ENCODE assay signal across 8 cellular contexts in the genomic region with DNA sequence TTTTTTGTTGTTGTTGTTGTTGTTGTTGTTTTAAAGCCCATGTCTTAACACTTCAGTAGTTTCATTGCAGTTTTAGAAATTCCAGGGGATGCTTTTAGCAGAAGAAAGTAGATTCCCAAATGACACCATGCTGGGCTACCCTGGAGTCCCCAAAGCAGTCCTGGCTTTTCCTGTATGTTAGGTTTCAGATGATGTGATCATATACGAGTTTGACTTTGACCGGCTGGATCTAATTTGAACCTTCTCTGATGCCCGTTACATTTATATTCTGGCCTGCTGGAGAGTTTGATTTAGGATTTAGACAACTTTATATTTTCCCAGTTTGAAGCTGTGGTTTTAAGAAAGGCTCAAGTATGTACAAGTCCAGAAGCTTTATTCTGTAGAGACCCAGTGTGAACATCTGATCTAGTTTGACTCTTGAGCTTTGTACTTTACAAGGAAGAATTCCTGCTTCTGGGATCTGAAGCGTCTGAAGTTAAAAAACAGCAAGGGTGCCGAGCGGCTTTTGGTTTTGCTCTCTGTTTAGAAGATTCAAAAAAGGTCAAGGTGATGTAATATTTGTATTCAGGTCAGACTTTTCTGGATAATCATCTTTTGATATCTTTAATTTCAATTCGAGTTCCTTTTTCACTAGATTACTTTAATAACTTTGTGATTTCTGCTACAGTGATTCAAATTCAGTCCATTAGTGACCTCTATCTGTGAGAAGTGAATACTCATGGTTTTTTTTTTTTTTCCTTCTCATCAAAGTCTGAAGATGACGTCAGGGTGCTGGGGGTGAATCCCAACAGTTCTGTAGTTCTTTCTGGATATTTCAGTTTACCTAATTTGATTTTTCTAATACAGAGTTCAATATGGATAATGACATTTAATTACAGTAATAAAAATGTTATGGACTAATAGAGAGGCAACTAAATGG. TPM values are rescaled to one million over a fixed set of nuclear protein-coding genes. Genes with fewer than 3 reads are reported as not detected.
A peak's percentile ranks its signal among the peaks of the same experiment; 100 is the strongest.
DNase-seq lines count a peak whose midpoint lies in the region; ATAC-seq, FAIRE-seq and TF ChIP-seq lines count a peak whose summit lies in the region.

No MANE protein-coding gene starts in this region.

- H3K9me3 Mint-ChIP-seq in MCF 10A (ENCODE audit: unreplicated experiment): no peaks in the 10 kb centered on the region

- H2AFZ ChIP-seq in ACC112 (ENCODE audit: low read length, unreplicated experiment) (peak overlapping the region; percentile 40), HepG2 (ENCODE audit: low read length) (no peak overlapping the region)

- H3K4me1 ChIP-seq in ACC112 (ENCODE audit: control insufficient read depth, insufficient read depth, low read length, unreplicated experiment) (peaks cover 19% of the 10 kb centered on the region), HepG2 (ENCODE audit: insufficient read depth, low read length) (no peaks in the 10 kb centered on the region)

- in situ Hi-C loops in HepG2 (cut with HindIII; ENCODE audit: extremely low pct_ligation_motif_present, low pct_unique_long_range_greater_than_20kb): no loop called here

- ATAC-seq in HepG2: peak; percentile 61

- TF ChIP-seq POLR2A in HepG2 (IDR thresholded peaks at IDR 0.05; ENCODE audit: insufficient read depth in 1 of 2, low read depth in 2 of 2, low read length in 2 of 2): no peak

- H3K27ac ChIP-seq in ACC112 (ENCODE audit: low read depth, low read length): peak overlapping the region; percentile 57
- H3K27ac ChIP-seq in HepG2 (ENCODE audit: extremely low read length, insufficient read depth, low read length): no peak overlapping the region

- peak; percentile 52 to 60 for DNase-seq in Kasumi-1 (lab: John Stamatoyannopoulos, UW)
- peak; percentile 62 for DNase-seq in MCF 10A (ENCODE audit: unreplicated experiment)
- peak; percentile 12 for DNase-seq in HepG2 (ENCODE audit: low spot score)
- no peak for DNase-seq in NCI-H2196 (lab: John Stamatoyannopoulos, UW; ENCODE audit: unreplicated experiment)
- DNase-seq in cortex of kidney (lab: John Stamatoyannopoulos, UW): no peak
- DNase-seq in GM19240 (ENCODE audit: insufficient read length, low spot score): no peak
- DNase-seq in stimulated activated CD4-positive, alpha-beta T cell treated with anti-CD3 and anti-CD28 coated beads, Interleukin-1b, Interleukin-23, amount 100 ng/mL, for 48 hours: no peak

- peak; percentile 33 for TF ChIP-seq CTCF in MCF 10A (IDR thresholded peaks at IDR 0.05; ENCODE audit: unreplicated experiment)
- peak; percentile 37 for TF ChIP-seq CTCF in HepG2 (CRISPR knock-in tag; IDR thresholded peaks at IDR 0.05)

- H3K36me3 ChIP-seq in ACC112 (ENCODE audit: insufficient read depth, low read length) (no peaks in the 10 kb centered on the region), HepG2 (replicated peaks in 1 of 2; ENCODE audit: control insufficient read depth in 1 of 2, insufficient read depth in 2 of 2, low read length in 2 of 2) (no peaks in the 10 kb centered on the region)

- H3K27me3 Mint-ChIP-seq in MCF 10A (ENCODE audit: insufficient read depth, unreplicated experiment): no peaks in the 10 kb centered on the region

- H3K27me3 ChIP-seq in ACC112 (ENCODE audit: insufficient read depth, low read length): no peaks in the 10 kb centered on the region
- H3K27me3 ChIP-seq in HepG2 (ENCODE audit: control insufficient read depth in 1 of 2, insufficient read depth in 2 of 2, low read length in 2 of 2): peaks cover 2 to 25% of the 10 kb centered on the region in 2 experiments

- H3K9me3 ChIP-seq in HepG2 (ENCODE audit: low read length): no peaks in the 10 kb centered on the region; the same call in 1 of the 2 replicates

- intact Hi-C loops in MCF 10A (cut with micrococcal nuclease): loop anchor here (2.0 to 10.0 kb wide), 2 partner anchors 731 to 1367 kb away; no protein-coding TSS in a partner anchor
- intact Hi-C loops in HepG2 (cut with micrococcal nuclease; ENCODE audit: unreplicated experiment): no loop called here

- no peak overlapping the region for H3K4me2 ChIP-seq in HepG2 (ENCODE audit: low read depth, low read length)

- WGBS in HepG2 (ENCODE audit: low lambda C conversion rate): 14% methylated on average over 8 of the region's 8 CpGs

- TF ChIP-seq RAD21 in HepG2 (CRISPR knock-in tag; IDR thresholded peaks at IDR 0.05): no peak

- H3K27ac Mint-ChIP-seq in MCF 10A (ENCODE audit: low read depth, unreplicated experiment): no peak overlapping the region

- TF ChIP-seq EP300 in HepG2 (IDR thresholded peaks at IDR 0.05; ENCODE audit: low read depth in 2 of 2, low read length in 2 of 2) (no peak), HepG2 (CRISPR knock-in tag; IDR thresholded peaks at IDR 0.05; ENCODE audit: borderline replicate concordance) (no peak)

- H4K20me1 ChIP-seq in HepG2 (ENCODE audit: insufficient read depth, low read length): no peaks in the 10 kb centered on the region

- CTCF ChIA-PET in MCF 10A (lab: Yijun Ruan, JAX): interaction anchor here (0.5 to 2.8 kb wide), 31 partner anchors 8 to 1513 kb away, joined by 3 to 13 read pairs (median 3); no protein-coding TSS in a partner anchor
- CTCF ChIA-PET in HepG2 (lab: Yijun Ruan, JAX; ENCODE audit: low intra/inter-chr PET ratio, low total read pairs): interaction anchor here (1.2 kb wide), 1 partner anchor 121 kb away, joined by 4 read pairs; no protein-coding TSS in a partner anchor

- BruUV-seq in MCF 10A (replicated peaks; lab: Mats Ljungman, UMichigan): TSS peak; percentile 0
- no TSS peak for BruUV-seq in HepG2 (replicated peaks; lab: Mats Ljungman, UMichigan)

- H3K4me1 Mint-ChIP-seq in MCF 10A (ENCODE audit: insufficient read depth, unreplicated experiment): peaks cover 35% of the 10 kb centered on the region

- peaks cover 6% of the 10 kb centered on the region for H3K36me3 Mint-ChIP-seq in MCF 10A (ENCODE audit: insufficient read depth, unreplicated experiment)

- H3K4me3 ChIP-seq in ACC112 (ENCODE audit: low read depth, low read length) (peak overlapping the region; percentile 81), HepG2 (replicated peaks in 1 of 3; ENCODE audit: insufficient read depth in 1 of 3, low read depth in 2 of 3, low read length in 3 of 3) (no peak overlapping the region)

- peak overlapping the region; percentile 86 for H3K4me3 Mint-ChIP-seq in MCF 10A (ENCODE audit: unreplicated experiment)

- H3K79me2 ChIP-seq in ACC112 (ENCODE audit: control insufficient read depth, insufficient read depth, low read length, unreplicated experiment) (peaks cover 56% of the 10 kb centered on the region), HepG2 (ENCODE audit: insufficient read depth, low read length) (no peaks in the 10 kb centered on the region)

- POLR2A ChIA-PET in MCF 10A (lab: Yijun Ruan, JAX) (interaction anchor here (0.5 to 2.4 kb wide), 4 partner anchors 13 to 520 kb away, joined by 3 to 11 read pairs (median 4); no protein-coding TSS in a partner anchor), HepG2 (lab: Yijun Ruan, JAX) (no interaction called here)

- H3K9ac ChIP-seq in HepG2 (ENCODE audit: insufficient read depth, low read depth, low read length): no peak overlapping the region

- FAIRE-seq in HepG2 (lab: Jason Lieb, UNC): no peak

TF ChIP-seq in HepG2, 621 proteins besides CTCF, POLR2A, EP300 and RAD21 (continues in another document):
- no peak for TF ChIP-seq ZNF451 (CRISPR knock-in tag; IDR thresholded peaks at IDR 0.05)
- peak; percentile 36; the same call in 1 of the 2 replicates for TF ChIP-seq ATF2 (CRISPR knock-in tag; IDR thresholded peaks at IDR 0.05)
- TF ChIP-seq ATF7 (IDR thresholded peaks at IDR 0.05): peak; percentile 92
- TF ChIP-seq ATF7 (CRISPR knock-in tag; IDR thresholded peaks at IDR 0.05): no peak
- TF ChIP-seq HDAC6 (IDR thresholded peaks at IDR 0.05; ENCODE audit: low read depth, low read length): no peak
- peak; percentile 88 for TF ChIP-seq CREB1 (IDR thresholded peaks at IDR 0.05)
- TF ChIP-seq CREB1 (CRISPR knock-in tag; IDR thresholded peaks at IDR 0.05): peak; percentile 36; the same call in 1 of the 2 replicates
- no peak for TF ChIP-seq MED13 (CRISPR knock-in tag; IDR thresholded peaks at IDR 0.05)
- no peak for TF ChIP-seq ZNF816 (CRISPR knock-in tag; IDR thresholded peaks at IDR 0.05; ENCODE audit: borderline replicate concordance)
- TF ChIP-seq SMC3 (IDR thresholded peaks at IDR 0.05; ENCODE audit: low read length): peak; percentile 47

RNA-seq across cellular contexts. Expression of gene FLRT2, which starts 6.2 kb away (rescaled TPM):
- total RNA-seq in MCF 10A (2022) (153 and 204 TPM in 2 replicates), HepG2 (2016; rRNA removed; fragmentation: Illumina TruSeq; extraction: Trizol) (not detected in 2 replicates)
- total RNA-seq in HepG2 (2016; cell fraction: cytosol; rRNA removed; fragmentation: Illumina TruSeq; extraction: Trizol; ENCODE audit: low read depth): not detected in 2 replicates
- not detected in 2 replicates for total RNA-seq in HepG2 (2016; cell fraction: insoluble cytoplasmic fraction; rRNA removed; fragmentation: Illumina TruSeq; extraction: Trizol)
- total RNA-seq in HepG2 (2016; cell fraction: membrane; rRNA removed; fragmentation: Illumina TruSeq; extraction: Trizol): not detected in 2 replicates
- 0.06 TPM in 1 of 2 replicates, not detected in the other for total RNA-seq in HepG2 (2016; cell fraction: nucleus; rRNA removed; fragmentation: Illumina TruSeq; extraction: Trizol)
- 0.16 TPM in 1 of 2 replicates, not detected in the other for polyA plus RNA-seq in HepG2 (2011; rRNA removed)
- not detected in 2 replicates for polyA plus RNA-seq in HepG2 (2011; cell fraction: cytosol; rRNA removed)
- not detected in 2 replicates for polyA plus RNA-seq in HepG2 (2011; cell fraction: nucleus; rRNA removed)
- polyA plus RNA-seq in HepG2 (2012): not detected in 2 replicates
- polyA plus RNA-seq in HepG2 (2016; cell fraction: cytosol; fragmentation: Illumina TruSeq; extraction: Trizol; ENCODE audit: low read depth): not detected in 2 replicates
- polyA plus RNA-seq in HepG2 (2016; cell fraction: insoluble cytoplasmic fraction; fragmentation: Illumina TruSeq; extraction: Trizol; ENCODE audit: low read depth): not detected in 2 replicates
- polyA plus RNA-seq in HepG2 (2016; cell fraction: membrane; fragmentation: Illumina TruSeq; extraction: Trizol; ENCODE audit: low read depth): not detected in 2 replicates
- not detected in 2 replicates for polyA plus RNA-seq in HepG2 (2016; cell fraction: nucleus; fragmentation: Illumina TruSeq; extraction: Trizol; ENCODE audit: insufficient read depth, low read depth)
- 7.6 TPM in 1 of 2 replicates, not detected in the other for polyA minus RNA-seq in HepG2 (2011; rRNA and poly(A)+ RNA removed; ENCODE audit: low replicate concordance)
- not detected in 2 replicates for polyA minus RNA-seq in HepG2 (2011; cell fraction: cytosol; rRNA and poly(A)+ RNA removed)
- 0.26 TPM in 1 of 2 replicates, not detected in the other for polyA minus RNA-seq in HepG2 (2011; cell fraction: nucleus; rRNA and poly(A)+ RNA removed)

Comparison
In these comparisons a context has a peak if more than half of its experiments do, and no peak if none do; other contexts are left out.
1. DNase-seq: peak in Kasumi-1 (2 of 2), MCF 10A (single experiment) and HepG2 (single experiment); none in NCI-H2196 (single experiment), cortex of kidney (single experiment), GM19240 (single experiment) and stimulated activated CD4-positive, alpha-beta T cell treated with anti-CD3 and anti-CD28 coated beads, Interleukin-1b, Interleukin-23, amount 100 ng/mL, for 48 hours (single experiment).
2. RNA of gene FLRT2, which starts 6.2 kb away (total RNA-seq): 153 to 204 TPM in MCF 10A; 0.06 TPM in HepG2; every median in the first group is over 100 times any median in the second.